5 cellular contexts compared by ENCODE assay signal in genomic region chr22:25531677-25532076, GRCh38. TPM values are rescaled to one million over a fixed set of nuclear protein-coding genes. Genes with fewer than 3 reads are reported as not detected.
A peak's percentile ranks its signal among the peaks of the same experiment; 100 is the strongest.
DNase-seq lines count a peak whose midpoint lies in the region; FAIRE-seq and TF ChIP-seq lines count a peak whose summit lies in the region.
"Not testable (repeated sequence)": the region's sequence is repeated elsewhere in the genome, so short reads cannot be mapped to it uniquely, and the experiment has no call there.

No MANE protein-coding gene starts in this region.

- H3K79me2 ChIP-seq in keratinocyte (ENCODE audit: control insufficient read depth, insufficient read depth, low read length), result not testable (repeated sequence)

- not testable (repeated sequence) for H3K36me3 Mint-ChIP-seq in activated CD4-positive, alpha-beta T cell treated with anti-CD3 and anti-CD28 coated beads, Interleukin-2, amount 10 ng/mL, durations not matched to agents 24 days and 14 days (ENCODE audit: low read depth); stimulated activated naive CD8-positive, alpha-beta T cell treated with anti-CD3 and anti-CD28 coated beads, Interleukin-15, Interleukin-2, amounts not matched to agents 100 ng/mL and 50 ng/mL, for 24 hours (ENCODE audit: low read depth)
- H3K36me3 Mint-ChIP-seq in neural crest cell (ENCODE audit: low read depth), result peaks cover 11% of the 10 kb centered on the region

- intact Hi-C loops in activated CD4-positive, alpha-beta T cell treated with anti-CD3 and anti-CD28 coated beads, Interleukin-2, amount 10 ng/mL, durations not matched to agents 24 days and 14 days (cut with micrococcal nuclease), result not testable (repeated sequence)

- H3K36me3 ChIP-seq in keratinocyte (ENCODE audit: control insufficient read depth in 2 of 2, extremely low read depth in 1 of 2, insufficient read depth in 2 of 2, low read length in 2 of 2), result not testable (repeated sequence)

- FAIRE-seq in GM19239 (lab: Jason Lieb, UNC) (peak; percentile 45), keratinocyte (lab: Jason Lieb, UNC) (peak; percentile 43)

- H2AFZ ChIP-seq in keratinocyte (ENCODE audit: control insufficient read depth, low read length), result not testable (repeated sequence)

- H3K4me1 ChIP-seq in keratinocyte (ENCODE audit: control insufficient read depth, extremely low read depth, insufficient read depth, low read length), result not testable (repeated sequence)

- not testable (repeated sequence) for TF ChIP-seq CTCF in keratinocyte (optimal IDR thresholded peaks at IDR 0.05 in 1 of 3, IDR thresholded peaks at IDR 0.05 in 1 of 3, conservative IDR thresholded peaks at IDR 0.05 in 1 of 3; ENCODE audit: extremely low read depth in 1 of 3, insufficient read depth in 2 of 3, low read length in 3 of 3); neural crest cell (conservative IDR thresholded peaks at IDR 0.05)

- H4K20me1 ChIP-seq in keratinocyte (ENCODE audit: control insufficient read depth, extremely low read depth, insufficient read depth, low read length), result not testable (repeated sequence)

- not testable (repeated sequence) for H3K4me1 Mint-ChIP-seq in activated CD4-positive, alpha-beta T cell treated with anti-CD3 and anti-CD28 coated beads, Interleukin-2, amount 10 ng/mL, durations not matched to agents 24 days and 14 days; neural crest cell; stimulated activated naive CD8-positive, alpha-beta T cell treated with anti-CD3 and anti-CD28 coated beads, Interleukin-15, Interleukin-2, amounts not matched to agents 100 ng/mL and 50 ng/mL, for 24 hours (ENCODE audit: low read depth)

- H3K27ac Mint-ChIP-seq in activated CD4-positive, alpha-beta T cell treated with anti-CD3 and anti-CD28 coated beads, Interleukin-2, amount 10 ng/mL, durations not matched to agents 24 days and 14 days, result peak overlapping the region; percentile 64
- peak overlapping the region; percentile 40 for H3K27ac Mint-ChIP-seq in neural crest cell (ENCODE audit: unreplicated experiment)
- H3K27ac Mint-ChIP-seq in stimulated activated naive CD8-positive, alpha-beta T cell treated with anti-CD3 and anti-CD28 coated beads, Interleukin-15, Interleukin-2, amounts not matched to agents 100 ng/mL and 50 ng/mL, for 24 hours, result peak overlapping the region; percentile 53

- dilution Hi-C loops in keratinocyte (cut with MboI; ENCODE audit: extremely low pct_ligation_motif_present, low sequenced_read_pairs), result not testable (repeated sequence)

- H3K27me3 Mint-ChIP-seq in activated CD4-positive, alpha-beta T cell treated with anti-CD3 and anti-CD28 coated beads, Interleukin-2, amount 10 ng/mL, durations not matched to agents 24 days and 14 days, result peaks cover 14% of the 10 kb centered on the region
- H3K27me3 Mint-ChIP-seq in neural crest cell (ENCODE audit: low read depth), result not testable (repeated sequence)
- H3K27me3 Mint-ChIP-seq in stimulated activated naive CD8-positive, alpha-beta T cell treated with anti-CD3 and anti-CD28 coated beads, Interleukin-15, Interleukin-2, amounts not matched to agents 100 ng/mL and 50 ng/mL, for 24 hours, result peaks cover 29% of the 10 kb centered on the region

- not testable (repeated sequence) for H3K9me1 ChIP-seq in keratinocyte (ENCODE audit: control insufficient read depth, extremely low read depth, insufficient read depth, low read length)

- not testable (repeated sequence) for H3K4me3 Mint-ChIP-seq in activated CD4-positive, alpha-beta T cell treated with anti-CD3 and anti-CD28 coated beads, Interleukin-2, amount 10 ng/mL, durations not matched to agents 24 days and 14 days; neural crest cell; stimulated activated naive CD8-positive, alpha-beta T cell treated with anti-CD3 and anti-CD28 coated beads, Interleukin-15, Interleukin-2, amounts not matched to agents 100 ng/mL and 50 ng/mL, for 24 hours

- H3K9ac ChIP-seq in keratinocyte (ENCODE audit: control insufficient read depth, extremely low read depth, insufficient read depth, low read length), result not testable (repeated sequence)

- not testable (repeated sequence) for H3K27ac ChIP-seq in keratinocyte (ENCODE audit: control insufficient read depth, insufficient read depth, low read length)

- peaks cover 32% of the 10 kb centered on the region for H3K9me3 Mint-ChIP-seq in activated CD4-positive, alpha-beta T cell treated with anti-CD3 and anti-CD28 coated beads, Interleukin-2, amount 10 ng/mL, durations not matched to agents 24 days and 14 days
- H3K9me3 Mint-ChIP-seq in neural crest cell; stimulated activated naive CD8-positive, alpha-beta T cell treated with anti-CD3 and anti-CD28 coated beads, Interleukin-15, Interleukin-2, amounts not matched to agents 100 ng/mL and 50 ng/mL, for 24 hours: not testable (repeated sequence)

- H3K4me2 ChIP-seq in keratinocyte (ENCODE audit: control insufficient read depth, extremely low read depth, insufficient read depth, low read depth, low read length), result not testable (repeated sequence)

- H3K4me3 ChIP-seq in keratinocyte (ENCODE audit: control insufficient read depth in 2 of 3, extremely low read depth in 1 of 3, insufficient read depth in 2 of 3, low read depth in 1 of 3, low read length in 3 of 3), result not testable (repeated sequence)

- not testable (repeated sequence) for H3K9me3 ChIP-seq in keratinocyte (ENCODE audit: control insufficient read depth, low read depth, low read length)

- not testable (repeated sequence) for DNase-seq in GM19239 (ENCODE audit: insufficient read length, low spot score); activated CD4-positive, alpha-beta T cell treated with anti-CD3 and anti-CD28 coated beads, Interleukin-2, amount 10 ng/mL, durations not matched to agents 24 days and 14 days; keratinocyte (ENCODE audit: low read depth, low spot score); neural crest cell (ENCODE audit: low read depth, low spot score)

- H3K27me3 ChIP-seq in keratinocyte (ENCODE audit: control insufficient read depth, extremely low read depth, insufficient read depth, low read length), result not testable (repeated sequence)

RNA-seq across cellular contexts. Expression of gene GRK3, which starts 32.8 kb away (rescaled TPM):
- total RNA-seq in activated CD4-positive, alpha-beta T cell treated with anti-CD3 and anti-CD28 coated beads, Interleukin-2, amount 10 ng/mL, durations not matched to agents 24 days and 14 days, result 30.1 and 31.4 TPM in 2 replicates
- polyA plus RNA-seq in keratinocyte, result 6.0 to 8.1 TPM (median 6.3 TPM) in 3 replicates
- 8.9 TPM for polyA plus RNA-seq in keratinocyte (2011; ENCODE audit: low read depth)
- polyA plus RNA-seq in keratinocyte (2011; cell fraction: cytosol; rRNA removed), result 4.5 and 8.4 TPM in 2 replicates
- polyA plus RNA-seq in keratinocyte (2011; cell fraction: nucleus; rRNA removed), result 6.7 and 7.4 TPM in 2 replicates
- 3.0 and 7.2 TPM in 2 replicates for polyA plus RNA-seq in keratinocyte (2012; ENCODE audit: low replicate concordance)
- polyA minus RNA-seq in keratinocyte, result 6.3 to 9.6 TPM (median 6.8 TPM) in 3 replicates
- 6.5 TPM for polyA minus RNA-seq in keratinocyte (2011; cell fraction: cytosol; rRNA and poly(A)+ RNA removed)
- 4.9 and 9.6 TPM in 2 replicates for polyA minus RNA-seq in keratinocyte (2011; cell fraction: nucleus; rRNA and poly(A)+ RNA removed)
- 19.3 and 19.4 TPM in 2 replicates for total RNA-seq in neural crest cell
